ENCODE assay signal across 29 cellular contexts in the genomic region with DNA sequence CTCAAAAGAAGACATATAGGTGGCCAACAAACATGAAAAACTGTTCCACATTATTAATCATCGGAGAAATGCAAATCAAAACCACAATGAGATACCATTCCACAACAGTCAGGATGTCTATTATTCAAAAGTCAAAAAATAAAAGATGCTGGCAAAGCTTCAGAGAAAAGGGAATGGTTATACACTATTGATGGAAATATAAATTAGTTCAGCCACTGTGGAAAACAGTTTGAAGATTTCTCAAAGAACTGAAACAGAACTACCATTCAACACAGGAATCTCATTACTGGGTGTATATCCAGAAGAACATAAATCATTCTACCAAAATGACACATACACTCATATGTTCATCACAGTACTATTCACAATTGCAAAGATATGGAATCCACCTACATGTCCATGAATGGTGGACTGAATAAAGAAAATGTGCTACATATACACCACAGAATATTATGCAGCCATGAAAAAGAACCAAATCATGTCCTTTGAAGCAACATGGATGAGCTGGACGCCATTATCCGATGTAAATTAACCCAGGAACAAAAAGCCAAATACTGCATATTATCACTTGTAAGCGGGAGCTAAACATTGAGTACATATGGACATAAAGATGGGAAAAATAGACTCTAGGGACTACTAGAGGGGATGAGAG. TPM values are rescaled to one million over a fixed set of nuclear protein-coding genes. Genes with fewer than 3 reads are reported as not detected.
A peak's percentile ranks its signal among the peaks of the same experiment; 100 is the strongest.
DNase-seq lines count a peak whose midpoint lies in the region; ATAC-seq, FAIRE-seq and TF ChIP-seq lines count a peak whose summit lies in the region.
"Had no signal": no experiment of that assay in that cellular context is flagged by ENCODE, and none has a peak within 500 bp of the region (broad histone marks: within the 10 kb centered on the region; RNA-seq: fewer than 3 reads in every experiment).

No MANE protein-coding gene starts in this region.

- ATAC-seq in activated T-helper 17 cell treated with anti-CD3 and anti-CD28 coated beads, Interleukin-2, amount 50 U/mL, for 72 hours (replicated peaks): peak; percentile 78
- ATAC-seq in K562 (no peak), HG02870 (IDR thresholded peaks at IDR 0.05; ENCODE audit: unreplicated experiment) (no peak)
- ATAC-seq: GM12878 had no signal

- no peak for TF ChIP-seq EP300 in K562 (IDR thresholded peaks at IDR 0.05; ENCODE audit: low read length)

- BruUV-seq in K562 (replicated peaks; lab: Mats Ljungman, UMichigan): no TSS peak

- peaks cover 7% of the 10 kb centered on the region for H3K9me3 Mint-ChIP-seq in activated T-helper 17 cell treated with anti-CD3 and anti-CD28 coated beads, Interleukin-2, amount 50 U/mL, for 72 hours
- peaks cover 3% of the 10 kb centered on the region for H3K9me3 Mint-ChIP-seq in activated naive CD4-positive, alpha-beta T cell treated with anti-CD3 and anti-CD28 coated beads for 36 hours

- H3K4me3 ChIP-seq in K562: no peak overlapping the region
- H3K4me3 ChIP-seq: BLaER1, GM12878 had no signal

- no peak for TF ChIP-seq POLR2A in GM12891 (IDR thresholded peaks at IDR 0.05; ENCODE audit: low read depth, low read length)
- TF ChIP-seq POLR2A in GM12892 (IDR thresholded peaks at IDR 0.05; ENCODE audit: low read depth, low read length): no peak
- TF ChIP-seq POLR2A in K562 (conservative IDR thresholded peaks at IDR 0.05): no peak

- no peak overlapping the region for H3K4me3 Mint-ChIP-seq in activated T-helper 17 cell treated with anti-CD3 and anti-CD28 coated beads, Interleukin-2, amount 50 U/mL, for 72 hours
- H3K4me3 Mint-ChIP-seq in activated naive CD4-positive, alpha-beta T cell treated with anti-CD3 and anti-CD28 coated beads for 36 hours: no peak overlapping the region
- H3K4me3 Mint-ChIP-seq: CD4-positive, alpha-beta memory T cell; CD4-positive, CD25-positive, alpha-beta regulatory T cell; CD8-positive, alpha-beta memory T cell had no signal

- no peaks in the 10 kb centered on the region for H3K36me3 ChIP-seq in K562 (ENCODE audit: control insufficient read depth, insufficient read depth, low read length)
- H3K36me3 ChIP-seq: BE2C, BLaER1 had no signal

- DNase-seq in GM12891 (ENCODE audit: insufficient read length, low spot score) (no peak), GM12892 (ENCODE audit: insufficient read length) (no peak), K562 (ENCODE audit: extremely low read depth in 1 of 4, low spot score in 3 of 4) (no peak), NCI-H1436 (lab: John Stamatoyannopoulos, UW) (no peak), NCI-H1694 treated with DMSO at 0.1 percent for 48 hours (lab: John Stamatoyannopoulos, UW) (no peak)
- DNase-seq in activated naive CD4-positive, alpha-beta T cell treated with anti-CD3 and anti-CD28 coated beads for 36 hours: no peak
- DNase-seq: 8988T; ACHN; BE2C; C1 segment of cervical spinal cord; CD4-positive, alpha-beta memory T cell; CD4-positive, CD25-positive, alpha-beta regulatory T cell; CD8-positive, alpha-beta memory T cell; COR-L47; DMS 273 treated with DMSO at 0.1 percent for 48 hours; DMS153; DMS53; DMS79; DND-41; EL; GDM1 had no signal

- no peak overlapping the region for H2AFZ ChIP-seq in K562 (ENCODE audit: low read depth, low read length)

- WGBS in K562 (ENCODE audit: insufficient coverage, low coverage, missing lambda C conversion rate): 3% methylated on average over 4 of the region's 4 CpGs

- no peaks in the 10 kb centered on the region for H3K9me3 ChIP-seq in K562 (replicated peaks; ENCODE audit: control insufficient read depth, insufficient read depth, low read depth, low read length)
- H3K9me3 ChIP-seq: BE2C had no signal

- TF ChIP-seq RAD21 in K562 (CRISPR knock-in tag; conservative IDR thresholded peaks at IDR 0.05 in 1 of 2, IDR thresholded peaks at IDR 0.05 in 1 of 2): no peak

- no peaks in the 10 kb centered on the region for H3K4me1 ChIP-seq in K562 (replicated peaks in 1 of 2; ENCODE audit: control insufficient read depth in 2 of 2, insufficient read depth in 2 of 2, low read length in 2 of 2)
- H3K4me1 ChIP-seq: BE2C, BLaER1 had no signal

- peaks cover 0 to 3% of the 10 kb centered on the region in 2 experiments; a peak in 2 of 5 replicates for H3K27me3 ChIP-seq in K562 (ENCODE audit: control insufficient read depth in 2 of 2, insufficient read depth in 2 of 2, low read length in 2 of 2)
- H3K27me3 ChIP-seq: BE2C, BLaER1 had no signal

- H3K27ac Mint-ChIP-seq in activated T-helper 17 cell treated with anti-CD3 and anti-CD28 coated beads, Interleukin-2, amount 50 U/mL, for 72 hours: no peak overlapping the region
- no peak overlapping the region for H3K27ac Mint-ChIP-seq in activated naive CD4-positive, alpha-beta T cell treated with anti-CD3 and anti-CD28 coated beads for 36 hours
- H3K27ac Mint-ChIP-seq: CD4-positive, alpha-beta memory T cell; CD4-positive, CD25-positive, alpha-beta regulatory T cell; CD8-positive, alpha-beta memory T cell had no signal

- no peak overlapping the region for H3K27ac ChIP-seq in K562 (ENCODE audit: extremely low read depth, low read depth, low read length)
- H3K27ac ChIP-seq: BLaER1 had no signal

- no peaks in the 10 kb centered on the region for H3K27me3 Mint-ChIP-seq in activated T-helper 17 cell treated with anti-CD3 and anti-CD28 coated beads, Interleukin-2, amount 50 U/mL, for 72 hours
- H3K27me3 Mint-ChIP-seq in activated naive CD4-positive, alpha-beta T cell treated with anti-CD3 and anti-CD28 coated beads for 36 hours (ENCODE audit: low read depth): peaks cover 2% of the 10 kb centered on the region

- POLR2A ChIA-PET in K562 (lab: Yijun Ruan, JAX): no interaction called here

- H3K9me1 ChIP-seq in K562 (ENCODE audit: control insufficient read depth, insufficient read depth, low read length): no peaks in the 10 kb centered on the region

- H3K36me3 Mint-ChIP-seq in activated T-helper 17 cell treated with anti-CD3 and anti-CD28 coated beads, Interleukin-2, amount 50 U/mL, for 72 hours (ENCODE audit: low read depth): no peaks in the 10 kb centered on the region
- no peaks in the 10 kb centered on the region for H3K36me3 Mint-ChIP-seq in activated naive CD4-positive, alpha-beta T cell treated with anti-CD3 and anti-CD28 coated beads for 36 hours (ENCODE audit: low read depth)
- H3K36me3 Mint-ChIP-seq: CD14-positive monocyte; CD4-positive, alpha-beta memory T cell; CD4-positive, CD25-positive, alpha-beta regulatory T cell had no signal

- H4K20me1 ChIP-seq in K562 (replicated peaks; ENCODE audit: control insufficient read depth, insufficient read depth, low read length): no peaks in the 10 kb centered on the region
- H4K20me1 ChIP-seq: BLaER1 had no signal

- intact Hi-C loops in K562 (cut with micrococcal nuclease): no loop called here
- intact Hi-C loops in activated naive CD4-positive, alpha-beta T cell treated with anti-CD3 and anti-CD28 coated beads for 36 hours (cut with micrococcal nuclease): no loop called here

- H3K79me2 ChIP-seq in K562 (ENCODE audit: control insufficient read depth, insufficient read depth, low read length): no peaks in the 10 kb centered on the region

- H3K4me1 Mint-ChIP-seq in activated T-helper 17 cell treated with anti-CD3 and anti-CD28 coated beads, Interleukin-2, amount 50 U/mL, for 72 hours: no peaks in the 10 kb centered on the region
- no peaks in the 10 kb centered on the region for H3K4me1 Mint-ChIP-seq in activated naive CD4-positive, alpha-beta T cell treated with anti-CD3 and anti-CD28 coated beads for 36 hours (ENCODE audit: low read depth)
- H3K4me1 Mint-ChIP-seq: CD4-positive, alpha-beta memory T cell; CD4-positive, CD25-positive, alpha-beta regulatory T cell; CD8-positive, alpha-beta memory T cell had no signal

- H3K9ac ChIP-seq in K562 (ENCODE audit: insufficient read depth in 1 of 2, low read depth in 2 of 2, low read length in 2 of 2): no peak overlapping the region
- H3K9ac ChIP-seq: BLaER1 had no signal

- in situ Hi-C loops in K562 (cut with MboI): no loop called here

- FAIRE-seq in GM12891 (lab: Jason Lieb, UNC): peak; percentile 74
- peak; percentile 21 for FAIRE-seq in GM12892 (lab: Jason Lieb, UNC)
- no peak for FAIRE-seq in K562 (lab: Jason Lieb, UNC)
- FAIRE-seq: A204.1, GM12878, GM18507 had no signal

- CTCF ChIA-PET in K562 (lab: Yijun Ruan, JAX; ENCODE audit: low intra/inter-chr PET ratio): no interaction called here
- CTCF ChIA-PET in activated naive CD4-positive, alpha-beta T cell treated with anti-CD3 and anti-CD28 coated beads for 36 hours (lab: Charles Lee): interaction anchor here (0.6 kb wide), 1 partner anchor 1987 kb away, joined by 4 read pairs; no protein-coding TSS in a partner anchor

- no peak overlapping the region for H3K4me2 ChIP-seq in K562 (ENCODE audit: insufficient read depth, low read length)
- H3K4me2 ChIP-seq: BLaER1 had no signal

- TF ChIP-seq CTCF in K562 (IDR thresholded peaks at IDR 0.05 in 2 of 3, conservative IDR thresholded peaks at IDR 0.05 in 1 of 3; ENCODE audit: insufficient read depth in 2 of 3, low read depth in 1 of 3, low read length in 3 of 3): no peak

TF ChIP-seq in K562, 482 proteins besides CTCF, POLR2A, EP300 and RAD21 (continues in another document):
- no peak for TF ChIP-seq KLF6 (CRISPR knock-in tag; IDR thresholded peaks at IDR 0.05; ENCODE audit: borderline replicate concordance)

RNA-seq across cellular contexts. Expression of gene DGKG, which starts 32.7 kb away (rescaled TPM):
- polyA plus RNA-seq in GM12891 (2012; ENCODE audit: low read depth, missing spikeins): 1.2 TPM
- polyA plus RNA-seq in GM12892 (2012; ENCODE audit: missing spikeins): 0.91 TPM
- 1 to 10 TPM in 1 of 2 donors, under 1 TPM in 1; 0.37 to 1.1 TPM for total RNA-seq in activated T-helper 17 cell treated with anti-CD3 and anti-CD28 coated beads, Interleukin-2, amount 50 U/mL, for 72 hours
- total RNA-seq in K562 (2011; cell fraction: chromatin; rRNA removed; ENCODE audit: low replicate concordance): 0.11 and 0.81 TPM in 2 replicates
- 0.53 TPM in 1 of 2 replicates, not detected in the other for total RNA-seq in K562 (2011; cell fraction: nucleolus; rRNA removed)
- 0.07 TPM in 1 of 2 replicates, not detected in the other for total RNA-seq in K562 (2011; cell fraction: nucleoplasm; rRNA removed)
- total RNA-seq in K562 (2014; rRNA removed): 0.27 TPM in 1 of 2 replicates, not detected in the other
- total RNA-seq in K562 (2014; rRNA removed; fragmentation: Illumina TruSeq; extraction: Trizol): 0.35 and 0.36 TPM in 2 replicates
- total RNA-seq in K562 (2015; rRNA removed; fragmentation: Illumina TruSeq; extraction: Trizol): 0.04 and 0.15 TPM in 2 replicates
- total RNA-seq in K562 (2021): 0.29 TPM in 1 of 2 replicates, not detected in the other
- 0.14 TPM in 1 of 2 replicates, not detected in the other for polyA plus RNA-seq in K562 (2011; rRNA removed)
- 0.07 TPM in 1 of 2 replicates, not detected in the other for polyA plus RNA-seq in K562 (2011; cell fraction: cytosol; rRNA removed)
- polyA plus RNA-seq in K562 (2011; cell fraction: nucleus; rRNA removed): 0.10 TPM in 1 of 2 replicates, not detected in the other
- 0.12 and 0.22 TPM in 2 replicates for polyA plus RNA-seq in K562 (2012)
- polyA plus RNA-seq in K562 (2014; fragmentation: Illumina TruSeq; extraction: Trizol): 0.18 TPM in 1 of 2 replicates, not detected in the other
- under 1 TPM; 0.13 to 0.15 TPM for polyA plus RNA-seq in K562 (2014; fragmentation: Nextera tagmentation; extraction: Ambion mirVana)
- 0.01 and 0.35 TPM in 2 replicates for polyA plus RNA-seq in K562 (2014; rRNA removed)
- 0.77 TPM in 1 of 2 replicates, not detected in the other for polyA minus RNA-seq in K562 (2011; rRNA and poly(A)+ RNA removed)
- not detected in 2 replicates for polyA minus RNA-seq in K562 (2011; cell fraction: cytosol; rRNA and poly(A)+ RNA removed)
- 0.54 TPM in 1 of 2 replicates, not detected in the other for polyA minus RNA-seq in K562 (2011; cell fraction: nucleus; rRNA and poly(A)+ RNA removed)
- total RNA-seq in activated naive CD4-positive, alpha-beta T cell treated with anti-CD3 and anti-CD28 coated beads for 36 hours: under 1 TPM; 0.25 to 0.98 TPM
- total RNA-seq: G401 had no signal
- polyA plus RNA-seq: CD4-positive, alpha-beta memory T cell; CD4-positive, CD25-positive, alpha-beta regulatory T cell; CD8-positive, alpha-beta memory T cell had no signal
